1 cellular context compared by ENCODE assay signal in genomic region chr4:151760713-151761661, GRCh38.
TF ChIP-seq lines count a peak whose summit lies in the region.

GATB (minus strand) TSS chr4:151761007; CDS start chr4:151760982, 25 bp downstream.

TF ChIP-seq in GM23338, 12 proteins besides CTCF, POLR2A, EP300 and RAD21 (continued from another document):
- TF ChIP-seq ETS1 (IDR thresholded peaks at IDR 0.05): peak; percentile 97
- no peak for TF ChIP-seq STAT1 (IDR thresholded peaks at IDR 0.05; ENCODE audit: unreplicated experiment)
- TF ChIP-seq NANOG (IDR thresholded peaks at IDR 0.05; ENCODE audit: borderline replicate concordance): no peak
- no peak for TF ChIP-seq ZNF462 (CRISPR knock-in tag; IDR thresholded peaks at IDR 0.05)
- no peak for TF ChIP-seq JUNB (IDR thresholded peaks at IDR 0.05; ENCODE audit: unreplicated experiment)
- TF ChIP-seq CREB1 (CRISPR knock-in tag; IDR thresholded peaks at IDR 0.05; ENCODE audit: low read depth): peak; percentile 78
